8 cellular contexts compared by ENCODE assay signal in the genomic region with DNA sequence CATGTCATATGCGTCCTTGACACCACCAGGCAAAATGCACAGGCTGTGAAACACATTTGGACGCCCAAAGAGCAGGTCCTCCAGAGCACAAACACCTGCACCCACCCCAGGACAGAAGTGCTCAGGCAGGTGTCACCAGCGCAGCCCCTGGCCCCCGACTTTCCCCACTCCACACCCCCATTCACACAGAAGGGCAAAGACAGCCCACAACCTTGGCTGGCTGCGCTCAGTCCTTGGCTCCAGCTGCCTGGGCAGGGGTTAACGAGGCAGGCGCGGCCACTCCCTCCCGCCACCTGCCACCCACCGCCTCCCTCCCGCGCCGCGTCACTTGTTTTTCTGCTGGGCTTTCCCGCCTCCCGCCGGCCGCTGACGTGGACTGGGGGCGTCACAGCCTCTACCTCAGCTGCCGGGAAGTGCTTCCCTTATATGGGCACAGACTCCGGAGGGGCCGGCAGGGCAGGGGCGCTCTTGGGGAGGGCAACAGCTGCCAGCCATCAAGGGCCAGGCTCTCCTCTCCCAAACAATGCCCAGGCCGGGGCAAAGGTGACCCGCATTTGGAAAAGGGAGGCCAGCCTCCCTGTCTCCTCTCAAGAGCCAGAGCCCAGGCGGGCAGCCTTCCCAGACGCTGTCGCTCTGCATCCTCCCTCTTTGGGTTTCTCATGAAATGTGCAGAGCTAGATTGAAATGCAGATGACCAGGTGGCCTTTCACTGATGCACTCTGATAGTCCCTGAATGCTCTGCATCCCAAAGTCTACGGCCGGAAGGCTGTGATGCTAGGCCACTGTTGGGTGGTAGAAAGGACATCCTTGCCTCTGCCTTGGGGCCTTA. TPM values are rescaled to one million over a fixed set of nuclear protein-coding genes. Genes with fewer than 3 reads are reported as not detected.
DNase-seq lines count a peak whose midpoint lies in the region; ATAC-seq and TF ChIP-seq lines count a peak whose summit lies in the region.

No MANE protein-coding gene starts in this region.

- H3K4me3 Mint-ChIP-seq in natural killer cell treated with Interleukin-12 subunit alpha and Interleukin-12 subunit beta and Interleukin-15 and Interleukin-18, amount 100 ng/mL, for 72 hours: peak overlapping the region; percentile 92
- H3K4me3 Mint-ChIP-seq in stimulated activated naive B cell treated with anti-CD40 and anti-IgM and Interleukin-4, amounts not matched to agents 10 μg/mL and 1 μg/mL and 100 μg/mL, for 72 hours: peak overlapping the region; percentile 79 to 84

- H3K36me3 Mint-ChIP-seq in natural killer cell treated with Interleukin-12 subunit alpha and Interleukin-12 subunit beta and Interleukin-15 and Interleukin-18, amount 100 ng/mL, for 72 hours: no peaks in the 10 kb centered on the region
- H3K36me3 Mint-ChIP-seq in stimulated activated naive B cell treated with anti-CD40 and anti-IgM and Interleukin-4, amounts not matched to agents 10 μg/mL and 1 μg/mL and 100 μg/mL, for 72 hours: peaks cover 0 to 15% of the 10 kb centered on the region in 2 donors

- no peak overlapping the region for H3K4me3 ChIP-seq in fibroblast of pulmonary artery (replicated peaks; ENCODE audit: low read depth, low read length)

- peak overlapping the region; percentile 98 to 99 for H3K27ac Mint-ChIP-seq in natural killer cell treated with Interleukin-12 subunit alpha and Interleukin-12 subunit beta and Interleukin-15 and Interleukin-18, amount 100 ng/mL, for 72 hours
- peak overlapping the region; percentile 100 for H3K27ac Mint-ChIP-seq in stimulated activated naive B cell treated with anti-CD40 and anti-IgM and Interleukin-4, amounts not matched to agents 10 μg/mL and 1 μg/mL and 100 μg/mL, for 72 hours

- no peaks in the 10 kb centered on the region for H3K27me3 Mint-ChIP-seq in natural killer cell treated with Interleukin-12 subunit alpha and Interleukin-12 subunit beta and Interleukin-15 and Interleukin-18, amount 100 ng/mL, for 72 hours
- no peaks in the 10 kb centered on the region for H3K27me3 Mint-ChIP-seq in stimulated activated naive B cell treated with anti-CD40 and anti-IgM and Interleukin-4, amounts not matched to agents 10 μg/mL and 1 μg/mL and 100 μg/mL, for 72 hours

- H3K4me1 Mint-ChIP-seq in natural killer cell treated with Interleukin-12 subunit alpha and Interleukin-12 subunit beta and Interleukin-15 and Interleukin-18, amount 100 ng/mL, for 72 hours (ENCODE audit: low read depth in 2 of 2): peaks cover 75 to 80% of the 10 kb centered on the region in 2 donors
- H3K4me1 Mint-ChIP-seq in stimulated activated naive B cell treated with anti-CD40 and anti-IgM and Interleukin-4, amounts not matched to agents 10 μg/mL and 1 μg/mL and 100 μg/mL, for 72 hours: peaks cover 74 to 85% of the 10 kb centered on the region in 2 donors

- no peak for TF ChIP-seq CTCF in fibroblast of pulmonary artery (IDR thresholded peaks at IDR 0.05; ENCODE audit: low read length, missing control alignments)

- no peaks in the 10 kb centered on the region for H3K9me3 Mint-ChIP-seq in natural killer cell treated with Interleukin-12 subunit alpha and Interleukin-12 subunit beta and Interleukin-15 and Interleukin-18, amount 100 ng/mL, for 72 hours
- peaks cover 5 to 9% of the 10 kb centered on the region in 2 donors for H3K9me3 Mint-ChIP-seq in stimulated activated naive B cell treated with anti-CD40 and anti-IgM and Interleukin-4, amounts not matched to agents 10 μg/mL and 1 μg/mL and 100 μg/mL, for 72 hours

- peak; percentile 61 for DNase-seq in AG08396 (ENCODE audit: low spot score)
- DNase-seq in NK-92 treated with Interleukin-12 subunit alpha and Interleukin-12 subunit beta, amount 100 ng/mL, for 24 hours (lab: John Stamatoyannopoulos, UW): peak; percentile 94
- peak; percentile 97 for DNase-seq in activated T-helper 9 cell treated with anti-CD3 and anti-CD28 coated beads, Interleukin-2, amount 50 U/mL, for 16 hours (ENCODE audit: low read depth)
- DNase-seq in fibroblast of pulmonary artery (ENCODE audit: low read depth): peak; percentile 81
- DNase-seq in natural killer cell treated with Interleukin-12 subunit alpha and Interleukin-12 subunit beta and Interleukin-15 and Interleukin-18, amount 100 ng/mL, for 72 hours (ENCODE audit: low spot score): peak; percentile 97
- peak; percentile 96 for DNase-seq in stimulated activated naive B cell treated with anti-CD40 and anti-IgM and Interleukin-4, amounts not matched to agents 10 μg/mL and 1 μg/mL and 100 μg/mL, for 72 hours

- ATAC-seq in GM19324 (IDR thresholded peaks at IDR 0.05; ENCODE audit: low FRiP score, unreplicated experiment) (peak; percentile 44), HG03565 (IDR thresholded peaks at IDR 0.05; ENCODE audit: unreplicated experiment) (peak; percentile 36)
- peak; percentile 67 to 74 for ATAC-seq in natural killer cell treated with Interleukin-12 subunit alpha and Interleukin-12 subunit beta and Interleukin-15 and Interleukin-18, amount 100 ng/mL, for 72 hours
- ATAC-seq in stimulated activated naive B cell treated with anti-CD40 and anti-IgM and Interleukin-4, amounts not matched to agents 10 μg/mL and 1 μg/mL and 100 μg/mL, for 72 hours (replicated peaks): peak; percentile 57 to 60

RNA-seq across cellular contexts. Expression of a gene that starts 14.8 kb away (rescaled TPM):
- total RNA-seq in natural killer cell treated with Interleukin-12 subunit alpha and Interleukin-12 subunit beta and Interleukin-15 and Interleukin-18, amount 100 ng/mL, for 72 hours: 100 to 1,000 TPM in 1 of 2 donors, 10 to 100 TPM in 1; 82.6 to 157 TPM
